ENCODE assay signal across 9 cellular contexts in genomic region chr7:100099452-100099851, GRCh38. TPM values are rescaled to one million over a fixed set of nuclear protein-coding genes. Genes with fewer than 3 reads are reported as not detected.
DNase-seq lines count a peak whose midpoint lies in the region; ATAC-seq and TF ChIP-seq lines count a peak whose summit lies in the region.
"Had no signal": no experiment of that assay in that cellular context is flagged by ENCODE, and none has a peak within 500 bp of the region (broad histone marks: within the 10 kb centered on the region; RNA-seq: fewer than 3 reads in every experiment).

No MANE protein-coding gene starts in this region.

- H3K9me3 ChIP-seq in BLaER1 treated with 17β-estradiol and CSF1 and Interleukin-3, amounts not matched to agents 10 nM and 100 nM (replicated peaks in 1 of 11), result no peaks in the 10 kb centered on the region
- H3K9me3 ChIP-seq in Loucy (ENCODE audit: insufficient read depth, low read depth, low read length), result no peaks in the 10 kb centered on the region
- H3K9me3 ChIP-seq in colonic mucosa, result no peaks in the 10 kb centered on the region

- H3K9me2 ChIP-seq in Loucy (replicated peaks; ENCODE audit: low read depth, low read length), result no peaks in the 10 kb centered on the region

- intact Hi-C loops in colonic mucosa (cut with DNase I), result no loop called here

- H3K4me3 ChIP-seq in BLaER1 treated with 17β-estradiol and CSF1 and Interleukin-3, amounts not matched to agents 10 nM and 100 nM, result peak overlapping the region; percentile 77 to 97 (median 86)
- H3K4me3 ChIP-seq in Loucy (ENCODE audit: low read length, poor library complexity, severe bottlenecking), result peak overlapping the region; percentile 98
- peak overlapping the region; percentile 95 for H3K4me3 ChIP-seq in colonic mucosa

- peak overlapping the region; percentile 86 to 99 (median 92) for H3K4me2 ChIP-seq in BLaER1 treated with 17β-estradiol and CSF1 and Interleukin-3, amounts not matched to agents 10 nM and 100 nM
- H3K4me2 ChIP-seq in Loucy (ENCODE audit: low read depth, low read length, poor library complexity, severe bottlenecking), result peak overlapping the region; percentile 90

- H3K36me3 ChIP-seq in BLaER1 treated with 17β-estradiol and CSF1 and Interleukin-3, amounts not matched to agents 10 nM and 100 nM, result peaks cover 61 to 75% (median 70%) of the 10 kb centered on the region in 11 experiments
- H3K36me3 ChIP-seq in Loucy (ENCODE audit: insufficient read depth, low read length), result peaks cover 58% of the 10 kb centered on the region
- peaks cover 29% of the 10 kb centered on the region for H3K36me3 ChIP-seq in colonic mucosa

- peaks cover 82% of the 10 kb centered on the region for H3K79me2 ChIP-seq in Loucy (ENCODE audit: insufficient read depth, low read length)

- no peak overlapping the region for H2AFZ ChIP-seq in Loucy (ENCODE audit: low read length)

- peak overlapping the region in 10 of 11 experiments; percentile 79 to 99 (median 96); a peak in 20 of 22 replicates for H3K27ac ChIP-seq in BLaER1 treated with 17β-estradiol and CSF1 and Interleukin-3, amounts not matched to agents 10 nM and 100 nM
- H3K27ac ChIP-seq in colonic mucosa, result no peak overlapping the region

- peaks cover 65% of the 10 kb centered on the region for H3K36me3 Mint-ChIP-seq in nephron progenitor cell (ENCODE audit: low read depth)

- H3K27me3 Mint-ChIP-seq in nephron progenitor cell (ENCODE audit: low read depth, poor library complexity), result peaks cover 10% of the 10 kb centered on the region

- H3K9ac ChIP-seq in BLaER1 treated with 17β-estradiol and CSF1 and Interleukin-3, amounts not matched to agents 10 nM and 100 nM, result peak overlapping the region; percentile 78 to 99 (median 97)
- peak overlapping the region; percentile 100 for H3K9ac ChIP-seq in Loucy (ENCODE audit: low read depth, low read length, poor library complexity, severe bottlenecking)
- H3K9ac ChIP-seq in colonic mucosa (ENCODE audit: low read depth in 2 of 2, low read length in 2 of 2), result peak overlapping the region in 1 of 2 donors; percentile 91

- peak overlapping the region; percentile 97 for H3K4me3 Mint-ChIP-seq in nephron progenitor cell

- peaks cover 28 to 61% (median 47%) of the 10 kb centered on the region in 10 experiments for H3K4me1 ChIP-seq in BLaER1 treated with 17β-estradiol and CSF1 and Interleukin-3, amounts not matched to agents 10 nM and 100 nM
- peaks cover 31% of the 10 kb centered on the region for H3K4me1 ChIP-seq in Loucy (ENCODE audit: insufficient read depth, low read length, poor library complexity, severe bottlenecking)
- H3K4me1 ChIP-seq in colonic mucosa, result peaks cover 5% of the 10 kb centered on the region

- H3K9me3 Mint-ChIP-seq in nephron progenitor cell, result no peaks in the 10 kb centered on the region

- no peak for DNase-seq in colonic mucosa
- DNase-seq in nephron progenitor cell, result no peak
- DNase-seq in OCI-M2 (lab: John Stamatoyannopoulos, UW; ENCODE audit: unreplicated experiment), result no peak
- DNase-seq in stimulated activated CD4-positive, alpha-beta T cell treated with anti-CD3 and anti-CD28 coated beads, Interleukin-4, amount 100 ng/mL, for 24 hours, result no peak
- DNase-seq: NCI-H2081 had no signal

- 0 out of 2 replicates have a peak, but pooled peaks cover 2% of the 10 kb centered on the region for H3F3A ChIP-seq in Loucy (ENCODE audit: low read depth)

- TF ChIP-seq CTCF in Loucy (conservative IDR thresholded peaks at IDR 0.05; ENCODE audit: low read length) (no peak), colonic mucosa (IDR thresholded peaks at IDR 0.05) (no peak), nephron progenitor cell (IDR thresholded peaks at IDR 0.05) (no peak)

- H4K20me1 ChIP-seq in BLaER1 treated with 17β-estradiol and CSF1 and Interleukin-3, amounts not matched to agents 10 nM and 100 nM, result peaks cover 0 to 60% (median 56%) of the 10 kb centered on the region in 11 experiments; a peak in 18 of 22 replicates
- H4K20me1 ChIP-seq in Loucy (ENCODE audit: insufficient read depth, low read length, poor library complexity, severe bottlenecking), result peaks cover 60% of the 10 kb centered on the region

- no peaks in the 10 kb centered on the region for H3K27me3 ChIP-seq in BLaER1 treated with 17β-estradiol and CSF1 and Interleukin-3, amounts not matched to agents 10 nM and 100 nM
- H3K27me3 ChIP-seq in Loucy (ENCODE audit: insufficient read depth, low read length, poor library complexity, severe bottlenecking) (peaks cover 9% of the 10 kb centered on the region), colonic mucosa (no peaks in the 10 kb centered on the region)

- ATAC-seq in GM19467 (IDR thresholded peaks at IDR 0.05; ENCODE audit: unreplicated experiment) (no peak), HG02763 (IDR thresholded peaks at IDR 0.05; ENCODE audit: unreplicated experiment) (no peak)

- peaks cover 66% of the 10 kb centered on the region for H3K4me1 Mint-ChIP-seq in nephron progenitor cell

- H3K27ac Mint-ChIP-seq in nephron progenitor cell, result peak overlapping the region; percentile 98

RNA-seq across cellular contexts. Expression of gene MCM7, which starts 1.7 kb away (rescaled TPM):
- 100 to 1,000 TPM in 1 of 2 donors, 10 to 100 TPM in 1; 68.1 to 241 TPM for total RNA-seq in colonic mucosa

RNA-seq across cellular contexts. Expression of gene AP4M1, which starts 2.0 kb away (rescaled TPM):
- 10 to 100 TPM; 17.8 to 23.6 TPM for total RNA-seq in colonic mucosa

RNA-seq across cellular contexts. Expression of gene COPS6, which starts 10.7 kb away (rescaled TPM):
- 100 to 1,000 TPM in 1 of 2 donors, 10 to 100 TPM in 1; 67.3 to 110 TPM for total RNA-seq in colonic mucosa

RNA-seq across cellular contexts. Expression of gene ZNF3, which starts 17.9 kb away (rescaled TPM):
- 10 to 100 TPM; 30.1 to 31.9 TPM for total RNA-seq in colonic mucosa

RNA-seq across cellular contexts. Expression of gene TAF6, which starts 19.7 kb away (rescaled TPM):
- 10 to 100 TPM; 28.7 to 67.3 TPM for total RNA-seq in colonic mucosa
